ENCODE assay signal across 6 cellular contexts in genomic region chr9:66936194-66936870, GRCh38. TPM values are rescaled to one million over a fixed set of nuclear protein-coding genes. Genes with fewer than 3 reads are reported as not detected.
"Had no signal": no experiment of that assay in that cellular context is flagged by ENCODE, and none has a peak within 500 bp of the region (broad histone marks: within the 10 kb centered on the region; RNA-seq: fewer than 3 reads in every experiment).

No MANE protein-coding gene starts in this region.

RNA-seq across cellular contexts. Expression of gene SPATA31A3, which starts 56.0 kb away (rescaled TPM):
- total RNA-seq: GM23248, GM23338, H1, H4, H7, HFFc6 had no signal
- polyA plus RNA-seq: GM23248, GM23338, H1 had no signal
